Comparison of ENCODE assay signal across 20 cellular contexts in genomic region chr7:149588930-149589329, GRCh38.
DNase-seq lines count a peak whose midpoint lies in the region; ATAC-seq, FAIRE-seq and TF ChIP-seq lines count a peak whose summit lies in the region.
"Had no signal": no experiment of that assay in that cellular context is flagged by ENCODE, and none has a peak within 500 bp of the region (broad histone marks: within the 10 kb centered on the region; RNA-seq: fewer than 3 reads in every experiment).

No MANE protein-coding gene starts in this region.

- no peak overlapping the region for H3K4me3 Mint-ChIP-seq in activated CD8-positive, alpha-beta T cell treated with anti-CD3 and anti-CD28 coated beads, Interleukin-2, amount 10 ng/mL, durations not matched to agents 7 days and 5 days
- H3K4me3 Mint-ChIP-seq: CD4-positive, alpha-beta memory T cell; HFFc6 had no signal

- ATAC-seq in HCT116 = peak; percentile 34; the same call in 1 of the 2 replicates
- no peak for ATAC-seq in activated CD8-positive, alpha-beta T cell treated with anti-CD3 and anti-CD28 coated beads, Interleukin-2, amount 10 ng/mL, durations not matched to agents 7 days and 5 days

- no peak overlapping the region for H2AFZ ChIP-seq in HCT116 (ENCODE audit: low read depth, low read length, poor library complexity, severe bottlenecking)
- no peak overlapping the region for H2AFZ ChIP-seq in H1 (ENCODE audit: low read length)

- H3K9me2 ChIP-seq in HCT116 (ENCODE audit: insufficient read depth) = no peaks in the 10 kb centered on the region

- H3K4me3 ChIP-seq in HCT116 (replicated peaks in 1 of 2; ENCODE audit: low read depth in 1 of 2, low read length in 2 of 2) = no peak overlapping the region
- H3K4me3 ChIP-seq in HEK293 (ENCODE audit: low read depth, low read length) = no peak overlapping the region
- no peak overlapping the region for H3K4me3 ChIP-seq in H1 (ENCODE audit: extremely low read depth in 1 of 4, insufficient read depth in 2 of 4, low read depth in 3 of 4, low read length in 4 of 4)

- no peak for TF ChIP-seq RAD21 in HCT116 (IDR thresholded peaks at IDR 0.05; ENCODE audit: low read depth)
- no peak for TF ChIP-seq RAD21 in H1 (IDR thresholded peaks at IDR 0.05 in 1 of 2, conservative IDR thresholded peaks at IDR 0.05 in 1 of 2; ENCODE audit: low read depth in 2 of 2, low read length in 2 of 2)

- no peak overlapping the region for H2BK12ac ChIP-seq in H1 (ENCODE audit: low read depth, low read length)

- no peak overlapping the region for H2BK20ac ChIP-seq in H1 (ENCODE audit: low read length)

- no peak overlapping the region for H3K18ac ChIP-seq in H1 (ENCODE audit: extremely low read depth, low read length)

- no peak overlapping the region for H3K27ac ChIP-seq in HCT116 (ENCODE audit: low read depth, low read length)
- H3K27ac ChIP-seq in HEK293 (ENCODE audit: extremely low read depth, low read depth, low read length) = no peak overlapping the region
- H3K27ac ChIP-seq in H1 (ENCODE audit: low read depth, low read length) = no peak overlapping the region

- H3K79me1 ChIP-seq in H1 (ENCODE audit: low read depth, low read length) = no peaks in the 10 kb centered on the region

- intact Hi-C loops in HCT116 (cut with micrococcal nuclease) = no loop called here

- no peak for DNase-seq in HCT116 (ENCODE audit: low read depth, low spot score)
- DNase-seq in activated CD8-positive, alpha-beta T cell treated with anti-CD3 and anti-CD28 coated beads, Interleukin-2, amount 10 ng/mL, durations not matched to agents 7 days and 5 days = no peak
- no peak for DNase-seq in H1 (ENCODE audit: low read depth in 1 of 2, low spot score in 2 of 2)
- no peak for DNase-seq in NCI-H1092 (lab: John Stamatoyannopoulos, UW)
- DNase-seq in cerebellar cortex (ENCODE audit: low spot score) = no peak
- no peak for DNase-seq in mesenteric fat pad (ENCODE audit: low spot score)
- DNase-seq: C1 segment of cervical spinal cord; Calu3; CD4-positive, alpha-beta memory T cell; COR-L47; DMS53; DMS79 treated with DMSO at 0.1 percent for 48 hours; GF-D8; GOT3; H7; HCEC 1CT; HFFc6 had no signal

- H3K4me1 Mint-ChIP-seq in activated CD8-positive, alpha-beta T cell treated with anti-CD3 and anti-CD28 coated beads, Interleukin-2, amount 10 ng/mL, durations not matched to agents 7 days and 5 days (ENCODE audit: low read depth) = no peaks in the 10 kb centered on the region

- no peaks in the 10 kb centered on the region for H3K23me2 ChIP-seq in H1 (ENCODE audit: low read depth, low read length)

- no peak overlapping the region for H3K23ac ChIP-seq in H1 (ENCODE audit: insufficient read length)

- H3K56ac ChIP-seq in H1 (replicated peaks; ENCODE audit: insufficient read length, low read depth, low read length) = no peak overlapping the region

- no peak overlapping the region for H4K91ac ChIP-seq in H1 (replicated peaks; ENCODE audit: insufficient read length, low read length)

- H3K4ac ChIP-seq in H1 (replicated peaks; ENCODE audit: insufficient read length, low read depth, low read length) = no peak overlapping the region

- H3K4me2 ChIP-seq in HCT116 (ENCODE audit: low read length) (no peak overlapping the region), H1 (ENCODE audit: insufficient read depth in 1 of 2, low read depth in 2 of 2, low read length in 2 of 2) (no peak overlapping the region)

- no peak overlapping the region for H4K8ac ChIP-seq in H1 (ENCODE audit: extremely low read depth, insufficient read depth, low read length)

- H3K9me3 ChIP-seq in HCT116 (ENCODE audit: control insufficient read depth in 1 of 2, insufficient read depth in 1 of 2, low read depth in 1 of 2, low read length in 2 of 2) (no peaks in the 10 kb centered on the region), HEK293 (ENCODE audit: control insufficient read depth, insufficient read depth, low read depth, low read length) (no peaks in the 10 kb centered on the region), H1 (ENCODE audit: insufficient read depth in 2 of 2, low read depth in 1 of 2, low read length in 1 of 2) (peaks cover 0 to 7% of the 10 kb centered on the region in 2 experiments; a peak in 2 of 4 replicates)

- H2BK15ac ChIP-seq in H1 (ENCODE audit: low read length) = no peak overlapping the region

- peaks cover 70% of the 10 kb centered on the region for H3K36me3 Mint-ChIP-seq in activated CD8-positive, alpha-beta T cell treated with anti-CD3 and anti-CD28 coated beads, Interleukin-2, amount 10 ng/mL, durations not matched to agents 7 days and 5 days (ENCODE audit: low read depth)

- H4K20me1 ChIP-seq in HCT116 (ENCODE audit: insufficient read depth) (no peaks in the 10 kb centered on the region), H1 (replicated peaks in 1 of 2; ENCODE audit: control insufficient read depth in 1 of 2, insufficient read depth in 2 of 2, low read length in 2 of 2) (peaks cover 0 to 2% of the 10 kb centered on the region in 2 experiments)

- no peaks in the 10 kb centered on the region for H3K4me1 ChIP-seq in HCT116 (ENCODE audit: control insufficient read depth in 1 of 2, insufficient read depth in 2 of 2, low read length in 2 of 2)
- no peaks in the 10 kb centered on the region for H3K4me1 ChIP-seq in HEK293 (ENCODE audit: control insufficient read depth, insufficient read depth, low read length)
- no peaks in the 10 kb centered on the region for H3K4me1 ChIP-seq in H1 (replicated peaks in 1 of 4; ENCODE audit: control insufficient read depth in 3 of 4, insufficient read depth in 4 of 4, low read length in 3 of 4)

- TF ChIP-seq EP300 in H1 (IDR thresholded peaks at IDR 0.05; ENCODE audit: borderline replicate concordance in 1 of 2, low read depth in 2 of 2, low read length in 2 of 2) = no peak

- H3K14ac ChIP-seq in H1 (ENCODE audit: insufficient read length) = no peak overlapping the region

- no peak overlapping the region for H2BK5ac ChIP-seq in H1 (ENCODE audit: low read depth, low read length)

- H3K27me3 ChIP-seq in HCT116 (ENCODE audit: insufficient read depth, low read length) = no peaks in the 10 kb centered on the region
- no peaks in the 10 kb centered on the region for H3K27me3 ChIP-seq in H1 (replicated peaks in 1 of 4; ENCODE audit: control insufficient read depth in 3 of 4, extremely low read depth in 1 of 4, insufficient read depth in 3 of 4, low read length in 3 of 4)

- H3K9ac ChIP-seq in HCT116 (ENCODE audit: low read length) (no peak overlapping the region), H1 (replicated peaks in 1 of 4; ENCODE audit: extremely low read depth in 1 of 4, low read depth in 3 of 4, low read length in 3 of 4) (no peak overlapping the region)

- no TSS peak for BruUV-seq in HCT116 (replicated peaks; lab: Mats Ljungman, UMichigan)

- TF ChIP-seq POLR2A in HCT116 (IDR thresholded peaks at IDR 0.05; ENCODE audit: borderline replicate concordance, extremely low read depth, insufficient read depth, insufficient read length) (no peak), H1 (IDR thresholded peaks at IDR 0.05; ENCODE audit: control extremely low read depth in 1 of 2, low read depth in 2 of 2, low read length in 2 of 2) (no peak)

- TF ChIP-seq CTCF in HCT116 (IDR thresholded peaks at IDR 0.05 in 2 of 3, conservative IDR thresholded peaks at IDR 0.05 in 1 of 3; ENCODE audit: borderline replicate concordance in 1 of 3, insufficient read depth in 1 of 3, low read depth in 2 of 3, low read length in 2 of 3) (no peak), HEK293 (tag by site-specific recombination; IDR thresholded peaks at IDR 0.05) (no peak), H1 (IDR thresholded peaks at IDR 0.05; ENCODE audit: control extremely low read depth in 1 of 3, insufficient read depth in 1 of 3, low read depth in 1 of 3, low read length in 3 of 3) (no peak)

- no peaks in the 10 kb centered on the region for H3K9me3 Mint-ChIP-seq in activated CD8-positive, alpha-beta T cell treated with anti-CD3 and anti-CD28 coated beads, Interleukin-2, amount 10 ng/mL, durations not matched to agents 7 days and 5 days (ENCODE audit: insufficient read depth)
- H3K9me3 Mint-ChIP-seq: HFFc6 had no signal

- H3K27me3 Mint-ChIP-seq in activated CD8-positive, alpha-beta T cell treated with anti-CD3 and anti-CD28 coated beads, Interleukin-2, amount 10 ng/mL, durations not matched to agents 7 days and 5 days (ENCODE audit: low read depth) = no peaks in the 10 kb centered on the region
- H3K27me3 Mint-ChIP-seq: CD4-positive, alpha-beta memory T cell had no signal

- peaks cover 6 to 13% of the 10 kb centered on the region in 2 experiments; a peak in 3 of 4 replicates for H3K36me3 ChIP-seq in HCT116 (ENCODE audit: control insufficient read depth in 1 of 2, insufficient read depth in 2 of 2, low read length in 2 of 2)
- peaks cover 9 to 94% of the 10 kb centered on the region in 2 experiments for H3K36me3 ChIP-seq in HEK293 (ENCODE audit: control insufficient read depth in 2 of 2, insufficient read depth in 1 of 2, low read length in 2 of 2)
- H3K36me3 ChIP-seq in H1 (ENCODE audit: control insufficient read depth in 2 of 4, insufficient read depth in 4 of 4, low read length in 3 of 4) = peaks cover 0 to 26% (median 10%) of the 10 kb centered on the region in 4 experiments; a peak in 5 of 8 replicates

- H4K5ac ChIP-seq in H1 (ENCODE audit: insufficient read length, low read depth, low read length) = no peak overlapping the region

- peak overlapping the region; percentile 55 for H3K27ac Mint-ChIP-seq in activated CD8-positive, alpha-beta T cell treated with anti-CD3 and anti-CD28 coated beads, Interleukin-2, amount 10 ng/mL, durations not matched to agents 7 days and 5 days
- H3K27ac Mint-ChIP-seq: HFFc6 had no signal

- WGBS in H1 (ENCODE audit: extremely low coverage in 1 of 2, insufficient coverage in 1 of 2, insufficient read length in 1 of 2, insufficient replicate concordance in 2 of 2, low coverage in 1 of 2, low lambda C conversion rate in 2 of 2, missing lambda C conversion rate in 1 of 2), 2 experiments = 84% methylated on average over 1 of the region's 1 CpG; no CpG with 5 or more reads in 1 of the 2 experiments

- CTCF ChIA-PET in HCT116 (lab: Charles Lee) = no interaction called here
- CTCF ChIA-PET in HEK293 (lab: Yijun Ruan, JAX) = interaction anchor here (0.7 kb wide), 1 partner anchor 20 kb away, joined by 5 read pairs; no protein-coding TSS in a partner anchor
- CTCF ChIA-PET in activated CD8-positive, alpha-beta T cell treated with anti-CD3 and anti-CD28 coated beads, Interleukin-2, amount 10 ng/mL, durations not matched to agents 7 days and 5 days (lab: Charles Lee) = no interaction called here
- CTCF ChIA-PET in H1 (lab: Charles Lee; ENCODE audit: partially characterized antibody) = interaction anchor here (5.9 kb wide), 1 partner anchor 9 kb away, joined by 29 read pairs; no protein-coding TSS in a partner anchor

- no peak overlapping the region for H2BK120ac ChIP-seq in H1 (replicated peaks; ENCODE audit: low read depth, low read length)

- H3K79me2 ChIP-seq in HCT116 (ENCODE audit: insufficient read depth, low read length) (peaks cover 3% of the 10 kb centered on the region; the same call in 1 of the 2 replicates), H1 (ENCODE audit: control insufficient read depth in 1 of 2, insufficient read depth in 2 of 2, low read length in 2 of 2) (no peaks in the 10 kb centered on the region)

- RAD21 ChIA-PET in HCT116 (lab: Charles Lee; ENCODE audit: low non-redundant PET in 1 of 2, low total read pairs in 2 of 2, uncharacterized antibody in 2 of 2, unreplicated experiment in 2 of 2) = no interaction called here

- no peak overlapping the region for H2AK5ac ChIP-seq in H1 (ENCODE audit: low read depth, low read length)

- FAIRE-seq in H1 (lab: Jason Lieb, UNC) = no peak
- FAIRE-seq: GM12891, GM18507 had no signal

- POLR2A ChIA-PET in HCT116 (lab: Charles Lee) (no interaction called here), HEK293 (lab: Yijun Ruan, JAX) (no interaction called here), H1 (lab: Charles Lee; ENCODE audit: partially characterized antibody) (no interaction called here)
- POLR2A ChIA-PET in activated CD8-positive, alpha-beta T cell treated with anti-CD3 and anti-CD28 coated beads, Interleukin-2, amount 10 ng/mL, durations not matched to agents 7 days and 5 days (lab: Charles Lee) = no interaction called here

Comparison
In these comparisons a context has a peak if more than half of its experiments do, and no peak if none do; other contexts are left out.
1. CTCF ChIA-PET loops: an anchor here in HEK293 (0.7 kb wide) and H1 (5.9 kb wide); none called in HCT116 and activated CD8-positive, alpha-beta T cell treated with anti-CD3 and anti-CD28 coated beads, Interleukin-2, amount 10 ng/mL, durations not matched to agents 7 days and 5 days.